ENCODE assay signal across 8 cellular contexts in the genomic region with DNA sequence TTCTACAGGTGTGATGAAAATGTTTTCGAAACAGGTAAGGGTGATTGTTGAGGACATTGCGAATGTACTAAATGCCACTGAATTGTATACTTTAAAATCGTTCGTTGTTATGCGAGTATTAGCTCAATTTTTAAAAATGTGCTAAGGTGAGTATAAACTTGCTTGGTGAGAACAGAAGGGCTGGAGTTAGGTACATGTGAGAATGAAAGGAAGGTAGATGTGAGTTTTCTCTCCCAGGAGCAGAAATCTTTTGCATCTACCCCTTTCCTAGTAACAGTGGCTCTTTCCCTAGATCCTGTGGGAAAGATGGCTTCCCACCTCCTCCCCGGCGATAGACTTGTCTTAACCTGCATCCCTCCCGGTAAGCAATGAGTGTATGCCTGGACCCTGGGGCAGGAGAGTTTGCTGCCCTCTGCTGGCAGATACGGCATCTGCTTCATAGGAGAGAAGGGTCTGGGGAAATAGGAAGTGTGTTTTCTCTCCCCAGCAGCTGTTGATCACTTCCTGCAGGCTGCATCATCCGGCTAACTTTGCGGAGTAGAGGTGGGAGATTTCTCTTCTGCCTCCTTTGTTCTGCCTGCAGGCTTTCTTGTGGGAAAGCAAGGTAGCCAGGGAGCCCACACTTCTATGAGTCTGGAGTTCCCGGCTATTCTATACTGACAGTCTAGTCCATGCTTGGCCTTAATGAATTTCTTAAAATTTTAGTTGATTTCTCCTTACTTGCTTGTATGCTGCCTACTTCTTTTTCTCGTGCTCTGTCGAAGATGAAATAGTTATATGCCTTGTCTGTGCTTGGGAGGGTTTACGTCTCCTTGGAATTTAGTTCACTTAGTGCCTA.
DNase-seq lines count a peak whose midpoint lies in the region; ATAC-seq, FAIRE-seq and TF ChIP-seq lines count a peak whose summit lies in the region.

No MANE protein-coding gene starts in this region.

- intact Hi-C loops in pancreas (cut with DNase I), result loop anchor here in 1 of 3 donors (10.0 kb wide), 1 partner anchor 363 kb away; no protein-coding TSS in a partner anchor

- H3K36me3 ChIP-seq in pancreas, result no peaks in the 10 kb centered on the region

- H3K27me3 ChIP-seq in pancreas, result no peaks in the 10 kb centered on the region

- peak; percentile 99 for ATAC-seq in GM19463 (IDR thresholded peaks at IDR 0.05; ENCODE audit: unreplicated experiment)
- peak; percentile 100 for ATAC-seq in HG03457 (IDR thresholded peaks at IDR 0.05; ENCODE audit: unreplicated experiment)
- peak; percentile 91 to 98 (median 95) for ATAC-seq in pancreas

- no peaks in the 10 kb centered on the region for H3K9me3 ChIP-seq in pancreas

- no peaks in the 10 kb centered on the region for H3K4me1 ChIP-seq in pancreas

- H3K4me3 ChIP-seq in fibroblast of mammary gland (ENCODE audit: control insufficient read depth, low read depth, low read length) (no peak overlapping the region), pancreas (no peak overlapping the region)

- WGBS in pancreas, 2 donors, result 51 to 58% methylated on average over 15 of the region's 15 CpGs

- FAIRE-seq in D721Med (lab: Jason Lieb, UNC) (no peak), pancreas (lab: Jason Lieb, UNC) (no peak)

- DNase-seq in D721Med (ENCODE audit: insufficient read length, low spot score) (no peak), NOMO-1 (lab: John Stamatoyannopoulos, UW; ENCODE audit: unreplicated experiment in 2 of 2) (peak; percentile 26 to 55), fibroblast of mammary gland (ENCODE audit: low read depth) (peak; percentile 14), pancreas (peak; percentile 50 to 88 (median 72)), cerebellar nuclear complex (lab: John Stamatoyannopoulos, UW) (no peak)
- DNase-seq in activated CD8-positive, alpha-beta memory T cell treated with anti-CD3 and anti-CD28 coated beads, Interleukin-2, amount 50 U/mL, for 4 hours, result peak; percentile 22

- TF ChIP-seq CTCF in D721Med (IDR thresholded peaks at IDR 0.05; ENCODE audit: insufficient read depth, missing control alignments) (peak; percentile 59), fibroblast of mammary gland (conservative IDR thresholded peaks at IDR 0.05; ENCODE audit: control insufficient read depth, insufficient read depth, low read depth, low read length) (peak; percentile 46), pancreas (IDR thresholded peaks at IDR 0.05) (peak; percentile 52 to 82 (median 66))

- no peak overlapping the region for H3K27ac ChIP-seq in pancreas

Comparison
In these comparisons a context has a peak if more than half of its experiments do, and no peak if none do; other contexts are left out.
1. DNase-seq: peak in NOMO-1 (2 of 2), activated CD8-positive, alpha-beta memory T cell treated with anti-CD3 and anti-CD28 coated beads, Interleukin-2, amount 50 U/mL, for 4 hours (single experiment), fibroblast of mammary gland (single experiment) and pancreas (6 of 6); none in D721Med (single experiment) and cerebellar nuclear complex (0 of 2).
2. Peak in every context shown above with its lines, with median percentiles within 50 percentile points of each other: CTCF ChIP-seq and ATAC-seq.